ENCODE assay signal across 1 cellular context in genomic region chr9:37421914-37422288, GRCh38.
TF ChIP-seq lines count a peak whose summit lies in the region.

No MANE protein-coding gene starts in this region.

TF ChIP-seq in HCT116, 20 proteins besides CTCF, POLR2A, EP300 and RAD21 (continued from another document):
- TF ChIP-seq POLR2AphosphoS5 (IDR thresholded peaks at IDR 0.05; ENCODE audit: low read depth, low read length): no peak
- TF ChIP-seq EGR1 (IDR thresholded peaks at IDR 0.05; ENCODE audit: low read depth): no peak
